In genomic region chr7:28179081-28180030, GRCh38 we compare ENCODE assay signal across 8 cellular contexts. TPM values are rescaled to one million over a fixed set of nuclear protein-coding genes. Genes with fewer than 3 reads are reported as not detected.
A peak's percentile ranks its signal among the peaks of the same experiment; 100 is the strongest.
DNase-seq lines count a peak whose midpoint lies in the region; ATAC-seq, FAIRE-seq and TF ChIP-seq lines count a peak whose summit lies in the region.

No MANE protein-coding gene starts in this region.

- H2BK15ac ChIP-seq in H1 (ENCODE audit: low read length), result no peak overlapping the region

- peaks cover 0 to 39% of the 10 kb centered on the region in 2 experiments; a peak in 2 of 4 replicates for H3K79me2 ChIP-seq in H1 (ENCODE audit: control insufficient read depth in 1 of 2, insufficient read depth in 2 of 2, low read length in 2 of 2)

- peak overlapping the region; percentile 3 for H3K27ac Mint-ChIP-seq in activated CD8-positive, alpha-beta T cell treated with anti-CD3 and anti-CD28 coated beads, Interleukin-2, amount 10 ng/mL, durations not matched to agents 7 days and 5 days

- H3K9ac ChIP-seq in H1 (replicated peaks in 1 of 4; ENCODE audit: extremely low read depth in 1 of 4, low read depth in 3 of 4, low read length in 3 of 4), result peak overlapping the region in 1 of 4 experiments; percentile 54; a peak in 1 of 7 replicates

- no peak overlapping the region for H4K91ac ChIP-seq in H1 (replicated peaks; ENCODE audit: insufficient read length, low read length)

- H3K4me3 ChIP-seq in H1 (ENCODE audit: extremely low read depth in 1 of 4, insufficient read depth in 2 of 4, low read depth in 3 of 4, low read length in 4 of 4), result peak overlapping the region; percentile 42 to 89 (median 55)
- peak overlapping the region; percentile 39 for H3K4me3 ChIP-seq in mesodermal cell (ENCODE audit: extremely low read depth, insufficient read depth, low read length, poor library complexity, severe bottlenecking)

- TF ChIP-seq RAD21 in H1 (IDR thresholded peaks at IDR 0.05 in 1 of 2, conservative IDR thresholded peaks at IDR 0.05 in 1 of 2; ENCODE audit: low read depth in 2 of 2, low read length in 2 of 2), result no peak

- H3K23me2 ChIP-seq in H1 (ENCODE audit: low read depth, low read length), result peaks cover 8% of the 10 kb centered on the region; the same call in 1 of the 2 replicates

- DNase-seq in NCI-H82 (lab: John Stamatoyannopoulos, UW) (peak; percentile 70), NCI-H82 treated with DMSO at 0.1 percent for 48 hours (lab: John Stamatoyannopoulos, UW; ENCODE audit: unreplicated experiment) (no peak), NCI-H460 (ENCODE audit: extremely low read depth, low read depth) (peak; percentile 52), H1 (ENCODE audit: low read depth in 1 of 2, low spot score in 2 of 2) (peak in 1 of 2 experiments; percentile 64)
- DNase-seq in activated CD8-positive, alpha-beta T cell treated with anti-CD3 and anti-CD28 coated beads, Interleukin-2, amount 10 ng/mL, durations not matched to agents 7 days and 5 days, result peak; percentile 76
- peak; percentile 38 to 60 for DNase-seq in stimulated activated CD8-positive, alpha-beta memory T cell treated with anti-CD3 and anti-CD28 coated beads, Interleukin-15, amount 100 ng/mL, for 4 hours (ENCODE audit: low read depth in 2 of 2)

- H3K27ac ChIP-seq in H1 (ENCODE audit: low read depth, low read length) (no peak overlapping the region), mesodermal cell (ENCODE audit: low read depth, low read length, severe bottlenecking) (no peak overlapping the region)

- no peak overlapping the region for H2BK120ac ChIP-seq in H1 (replicated peaks; ENCODE audit: low read depth, low read length)

- no peak overlapping the region for H2AK5ac ChIP-seq in H1 (ENCODE audit: low read depth, low read length)

- H3K23ac ChIP-seq in H1 (ENCODE audit: insufficient read length), result no peak overlapping the region

- no peaks in the 10 kb centered on the region for H3K9me3 Mint-ChIP-seq in activated CD8-positive, alpha-beta T cell treated with anti-CD3 and anti-CD28 coated beads, Interleukin-2, amount 10 ng/mL, durations not matched to agents 7 days and 5 days (ENCODE audit: insufficient read depth)

- CTCF ChIA-PET in activated CD8-positive, alpha-beta T cell treated with anti-CD3 and anti-CD28 coated beads, Interleukin-2, amount 10 ng/mL, durations not matched to agents 7 days and 5 days (lab: Charles Lee), result no interaction called here
- CTCF ChIA-PET in H1 (lab: Charles Lee; ENCODE audit: partially characterized antibody), result interaction anchor here (1.8 to 2.1 kb wide), 2 partner anchors 26 to 35 kb away, joined by 4 to 6 read pairs; no protein-coding TSS in a partner anchor

- TF ChIP-seq EP300 in H1 (IDR thresholded peaks at IDR 0.05; ENCODE audit: borderline replicate concordance in 1 of 2, low read depth in 2 of 2, low read length in 2 of 2), result no peak

- peaks cover 28% of the 10 kb centered on the region for H3K27me3 Mint-ChIP-seq in activated CD8-positive, alpha-beta T cell treated with anti-CD3 and anti-CD28 coated beads, Interleukin-2, amount 10 ng/mL, durations not matched to agents 7 days and 5 days (ENCODE audit: low read depth)

- H3K4me1 Mint-ChIP-seq in activated CD8-positive, alpha-beta T cell treated with anti-CD3 and anti-CD28 coated beads, Interleukin-2, amount 10 ng/mL, durations not matched to agents 7 days and 5 days (ENCODE audit: low read depth), result peaks cover 13% of the 10 kb centered on the region

- no peak overlapping the region for H4K5ac ChIP-seq in H1 (ENCODE audit: insufficient read length, low read depth, low read length)

- peaks cover 1 to 3% of the 10 kb centered on the region in 2 experiments for H4K20me1 ChIP-seq in H1 (replicated peaks in 1 of 2; ENCODE audit: control insufficient read depth in 1 of 2, insufficient read depth in 2 of 2, low read length in 2 of 2)

- 10% methylated on average over 32 of the region's 97 CpGs; no CpG with 5 or more reads in 1 of the 2 experiments for WGBS in H1 (ENCODE audit: extremely low coverage in 1 of 2, insufficient coverage in 1 of 2, insufficient read length in 1 of 2, insufficient replicate concordance in 2 of 2, low coverage in 1 of 2, low lambda C conversion rate in 2 of 2, missing lambda C conversion rate in 1 of 2), 2 experiments
- WGBS in mesodermal cell (ENCODE audit: insufficient coverage in 2 of 2), 2 experiments, result 5 to 6% methylated on average over 37 to 68 of the region's 97 CpGs

- POLR2A ChIA-PET in activated CD8-positive, alpha-beta T cell treated with anti-CD3 and anti-CD28 coated beads, Interleukin-2, amount 10 ng/mL, durations not matched to agents 7 days and 5 days (lab: Charles Lee), result interaction anchor here (1.0 kb wide), 1 partner anchor 58 kb away, joined by 3 read pairs; no protein-coding TSS in a partner anchor
- POLR2A ChIA-PET in H1 (lab: Charles Lee; ENCODE audit: partially characterized antibody), result no interaction called here

- H3K9me3 ChIP-seq in H1 (ENCODE audit: insufficient read depth in 2 of 2, low read depth in 1 of 2, low read length in 1 of 2), result no peaks in the 10 kb centered on the region
- no peaks in the 10 kb centered on the region for H3K9me3 ChIP-seq in mesodermal cell (ENCODE audit: control insufficient read depth, low read length)

- H3K4me3 Mint-ChIP-seq in activated CD8-positive, alpha-beta T cell treated with anti-CD3 and anti-CD28 coated beads, Interleukin-2, amount 10 ng/mL, durations not matched to agents 7 days and 5 days, result peak overlapping the region; percentile 35

- no peak for TF ChIP-seq CTCF in H1 (IDR thresholded peaks at IDR 0.05; ENCODE audit: control extremely low read depth in 1 of 3, insufficient read depth in 1 of 3, low read depth in 1 of 3, low read length in 3 of 3)

- H3K36me3 ChIP-seq in H1 (ENCODE audit: control insufficient read depth in 2 of 4, insufficient read depth in 4 of 4, low read length in 3 of 4) (no peaks in the 10 kb centered on the region), mesodermal cell (ENCODE audit: control insufficient read depth, insufficient read depth, low read length) (no peaks in the 10 kb centered on the region)

- no peak overlapping the region for H3K4ac ChIP-seq in H1 (replicated peaks; ENCODE audit: insufficient read length, low read depth, low read length)

- peak; percentile 65 for ATAC-seq in HG02973 (IDR thresholded peaks at IDR 0.05; ENCODE audit: unreplicated experiment)
- peak; percentile 80 for ATAC-seq in activated CD8-positive, alpha-beta T cell treated with anti-CD3 and anti-CD28 coated beads, Interleukin-2, amount 10 ng/mL, durations not matched to agents 7 days and 5 days

- H3K36me3 Mint-ChIP-seq in activated CD8-positive, alpha-beta T cell treated with anti-CD3 and anti-CD28 coated beads, Interleukin-2, amount 10 ng/mL, durations not matched to agents 7 days and 5 days (ENCODE audit: low read depth), result peaks cover 2% of the 10 kb centered on the region

- peaks cover 0 to 7% (median 2%) of the 10 kb centered on the region in 4 experiments; a peak in 3 of 7 replicates for H3K27me3 ChIP-seq in H1 (replicated peaks in 1 of 4; ENCODE audit: control insufficient read depth in 3 of 4, extremely low read depth in 1 of 4, insufficient read depth in 3 of 4, low read length in 3 of 4)

- H3K14ac ChIP-seq in H1 (ENCODE audit: insufficient read length), result no peak overlapping the region

- H2AFZ ChIP-seq in H1 (ENCODE audit: low read length), result no peak overlapping the region

- no peak overlapping the region for H3K56ac ChIP-seq in H1 (replicated peaks; ENCODE audit: insufficient read length, low read depth, low read length)

- peak overlapping the region; percentile 86; the same call in 1 of the 2 replicates for H3K18ac ChIP-seq in H1 (ENCODE audit: extremely low read depth, low read length)

- no peak for FAIRE-seq in H1 (lab: Jason Lieb, UNC)

- H2BK12ac ChIP-seq in H1 (ENCODE audit: low read depth, low read length), result no peak overlapping the region

- H4K8ac ChIP-seq in H1 (ENCODE audit: extremely low read depth, insufficient read depth, low read length), result no peak overlapping the region; the same call in 1 of the 2 replicates

- H2BK5ac ChIP-seq in H1 (ENCODE audit: low read depth, low read length), result peak overlapping the region; percentile 19; the same call in 1 of the 2 replicates

- peak overlapping the region; percentile 75 to 88 for H3K4me2 ChIP-seq in H1 (ENCODE audit: insufficient read depth in 1 of 2, low read depth in 2 of 2, low read length in 2 of 2)

- H3K79me1 ChIP-seq in H1 (ENCODE audit: low read depth, low read length), result no peaks in the 10 kb centered on the region

- TF ChIP-seq POLR2A in H1 (IDR thresholded peaks at IDR 0.05; ENCODE audit: control extremely low read depth in 1 of 2, low read depth in 2 of 2, low read length in 2 of 2), result no peak

- H3K4me1 ChIP-seq in H1 (replicated peaks in 1 of 4; ENCODE audit: control insufficient read depth in 3 of 4, insufficient read depth in 4 of 4, low read length in 3 of 4), result peaks cover 0 to 13% (median 7%) of the 10 kb centered on the region in 4 experiments
- H3K4me1 ChIP-seq in mesodermal cell (ENCODE audit: control insufficient read depth, insufficient read depth, low read length, poor library complexity, severe bottlenecking), result peaks cover 15% of the 10 kb centered on the region

- no peak overlapping the region for H2BK20ac ChIP-seq in H1 (ENCODE audit: low read length)

TF ChIP-seq in H1, 55 proteins besides CTCF, POLR2A, EP300 and RAD21 (continues in another document):
- TF ChIP-seq ASH2L (IDR thresholded peaks at IDR 0.05; ENCODE audit: low read length) (peak; percentile 59), TBP (IDR thresholded peaks at IDR 0.05; ENCODE audit: low read depth, low read length) (no peak), KDM4A (IDR thresholded peaks at IDR 0.05; ENCODE audit: low read depth, low read length, severe bottlenecking) (peak; percentile 59), SRF (IDR thresholded peaks at IDR 0.05; ENCODE audit: low read depth, low read length) (no peak)

RNA-seq across cellular contexts. Expression of gene JAZF1, which starts 1.2 kb away (rescaled TPM):
- 3.1 and 3.2 TPM in 2 replicates for total RNA-seq in NCI-H460 (2014; rRNA removed; shearing (Covaris generic))
- polyA plus RNA-seq in NCI-H460 (2014; cell fraction: nucleus; rRNA removed), result 2.6 and 2.9 TPM in 2 replicates
- total RNA-seq in activated CD8-positive, alpha-beta T cell treated with anti-CD3 and anti-CD28 coated beads, Interleukin-2, amount 10 ng/mL, durations not matched to agents 7 days and 5 days, result 1 to 10 TPM; 2.8 to 3.3 TPM
- total RNA-seq in H1 (2021; fragmentation: NEBNext Ultra II Directional; extraction: Animal tissue kit (Norgen Biotek cat#: 25700)), result 21.8 and 26.5 TPM in 2 replicates
- polyA plus RNA-seq in H1 (2011; rRNA removed), result 2.6 and 4.9 TPM in 2 replicates
- polyA plus RNA-seq in H1 (2011; cell fraction: cytosol; rRNA removed), result 3.1 TPM
- 8.9 TPM for polyA plus RNA-seq in H1 (2011; cell fraction: nucleus; rRNA removed)
- 8.8 to 13.2 TPM (median 12.8 TPM) in 4 replicates for polyA plus RNA-seq in H1 (2012, experiment 1 of 2)
- polyA plus RNA-seq in H1 (2012, experiment 2 of 2), result 3.2 TPM
- polyA plus RNA-seq in H1 (2013, experiment 1 of 2), result 17.8 TPM
- polyA plus RNA-seq in H1 (2013, experiment 2 of 2), result 17.6 TPM
- polyA minus RNA-seq in H1 (2011; rRNA and poly(A)+ RNA removed), result 6.1 and 8.4 TPM in 2 replicates
- polyA minus RNA-seq in H1 (2011; cell fraction: cytosol; rRNA and poly(A)+ RNA removed), result 7.7 TPM
- polyA minus RNA-seq in H1 (2011; cell fraction: nucleus; rRNA and poly(A)+ RNA removed), result 14.0 TPM
- 6.7 TPM for polyA plus RNA-seq in mesodermal cell (2013, experiment 1 of 2)
- polyA plus RNA-seq in mesodermal cell (2013, experiment 2 of 2), result 8.1 TPM
